In genomic region chr12:108369736-108370396, GRCh38 we compare ENCODE assay signal across 27 cellular contexts. TPM values are rescaled to one million over a fixed set of nuclear protein-coding genes. Genes with fewer than 3 reads are reported as not detected.
"Had no signal": no experiment of that assay in that cellular context is flagged by ENCODE, and none has a peak within 500 bp of the region (broad histone marks: within the 10 kb centered on the region; RNA-seq: fewer than 3 reads in every experiment).

No MANE protein-coding gene starts in this region.

- H3K36me3 ChIP-seq: adrenal gland, ascending aorta, gastrocnemius medialis, pancreas, prostate gland, spleen, tibial nerve had no signal

- DNase-seq: activated CD4-positive, alpha-beta T cell treated with anti-CD3 and anti-CD28 coated beads for 1 hour; activated CD4-positive, alpha-beta T cell treated with anti-CD3 and anti-CD28 coated beads, Interleukin-2, amount 10 ng/mL, durations not matched to agents 7 days and 5 days; activated CD8-positive, alpha-beta T cell treated with anti-CD3 and anti-CD28 coated beads for 36 hours; activated naive CD4-positive, alpha-beta T cell; activated T-cell treated with anti-CD3 and anti-CD28 coated beads, Interleukin-2, amount 50 U/mL, for 4 hours; dorsolateral prefrontal cortex; effector memory CD4-positive, alpha-beta T cell; erythroblast; gastrocnemius medialis; glutamatergic neuron; left colon; midbrain; naive thymus-derived CD4-positive, alpha-beta T cell; nucleus accumbens; pancreas; spleen; stimulated activated naive CD4-positive, alpha-beta T cell treated with Interleukin-2 at 50 U/mL for 16 hours; T-helper 2 cell had no signal

- ATAC-seq: activated CD8-positive, alpha-beta T cell treated with anti-CD3 and anti-CD28 coated beads for 36 hours; activated T-cell treated with anti-CD3 and anti-CD28 coated beads, Interleukin-2, amount 50 U/mL, for 4 hours; activated T-helper 17 cell treated with anti-CD3 and anti-CD28 coated beads, Interleukin-2, amount 50 U/mL, for 72 hours; gastrocnemius medialis; left colon; naive thymus-derived CD4-positive, alpha-beta T cell; pancreas had no signal

- H3K36me3 Mint-ChIP-seq: activated naive CD8-positive, alpha-beta T cell; brain had no signal

- H3K4me3 ChIP-seq: adrenal gland, ascending aorta, coronary artery, dorsolateral prefrontal cortex, gastrocnemius medialis, pancreas, prostate gland, spleen, tibial nerve had no signal

- H3K27ac Mint-ChIP-seq: activated CD4-positive, alpha-beta T cell treated with anti-CD3 and anti-CD28 coated beads, Interleukin-2, amount 10 ng/mL, durations not matched to agents 7 days and 5 days; activated CD8-positive, alpha-beta T cell treated with anti-CD3 and anti-CD28 coated beads for 36 hours; activated naive CD8-positive, alpha-beta T cell; activated T-helper 17 cell treated with anti-CD3 and anti-CD28 coated beads, Interleukin-2, amount 50 U/mL, for 72 hours; brain; naive thymus-derived CD4-positive, alpha-beta T cell had no signal

- H3K27me3 Mint-ChIP-seq: activated CD4-positive, alpha-beta T cell treated with anti-CD3 and anti-CD28 coated beads, Interleukin-2, amount 10 ng/mL, durations not matched to agents 7 days and 5 days had no signal

- H3K4me3 Mint-ChIP-seq: activated CD4-positive, alpha-beta T cell treated with anti-CD3 and anti-CD28 coated beads, Interleukin-2, amount 10 ng/mL, durations not matched to agents 7 days and 5 days; activated CD8-positive, alpha-beta T cell treated with anti-CD3 and anti-CD28 coated beads for 36 hours; activated naive CD8-positive, alpha-beta T cell; activated T-cell treated with anti-CD3 and anti-CD28 coated beads, Interleukin-2, amount 50 U/mL, for 4 hours; activated T-helper 17 cell treated with anti-CD3 and anti-CD28 coated beads, Interleukin-2, amount 50 U/mL, for 72 hours; brain; naive thymus-derived CD4-positive, alpha-beta T cell had no signal

- H3K27ac ChIP-seq: adrenal gland, coronary artery, gastrocnemius medialis, pancreas, prostate gland, spleen, tibial nerve had no signal

- H3K4me1 ChIP-seq: adrenal gland, gastrocnemius medialis, pancreas, prostate gland, spleen, tibial nerve had no signal

- H3K4me1 Mint-ChIP-seq: activated T-helper 17 cell treated with anti-CD3 and anti-CD28 coated beads, Interleukin-2, amount 50 U/mL, for 72 hours; brain had no signal

- H3K27me3 ChIP-seq: adrenal gland, ascending aorta, gastrocnemius medialis, pancreas, tibial nerve had no signal

- H3K9me3 ChIP-seq: adrenal gland, pancreas, prostate gland had no signal

RNA-seq across cellular contexts. Expression of gene CMKLR1, which starts 30.8 kb away (rescaled TPM):
- total RNA-seq: activated CD4-positive, alpha-beta T cell treated with anti-CD3 and anti-CD28 coated beads, Interleukin-2, amount 10 ng/mL, durations not matched to agents 7 days and 5 days; activated CD8-positive, alpha-beta T cell treated with anti-CD3 and anti-CD28 coated beads for 36 hours; activated T-helper 17 cell treated with anti-CD3 and anti-CD28 coated beads, Interleukin-2, amount 50 U/mL, for 72 hours had no signal
- polyA plus RNA-seq: keratinocyte had no signal
